Comparison of ENCODE assay signal across 8 cellular contexts in the genomic region with DNA sequence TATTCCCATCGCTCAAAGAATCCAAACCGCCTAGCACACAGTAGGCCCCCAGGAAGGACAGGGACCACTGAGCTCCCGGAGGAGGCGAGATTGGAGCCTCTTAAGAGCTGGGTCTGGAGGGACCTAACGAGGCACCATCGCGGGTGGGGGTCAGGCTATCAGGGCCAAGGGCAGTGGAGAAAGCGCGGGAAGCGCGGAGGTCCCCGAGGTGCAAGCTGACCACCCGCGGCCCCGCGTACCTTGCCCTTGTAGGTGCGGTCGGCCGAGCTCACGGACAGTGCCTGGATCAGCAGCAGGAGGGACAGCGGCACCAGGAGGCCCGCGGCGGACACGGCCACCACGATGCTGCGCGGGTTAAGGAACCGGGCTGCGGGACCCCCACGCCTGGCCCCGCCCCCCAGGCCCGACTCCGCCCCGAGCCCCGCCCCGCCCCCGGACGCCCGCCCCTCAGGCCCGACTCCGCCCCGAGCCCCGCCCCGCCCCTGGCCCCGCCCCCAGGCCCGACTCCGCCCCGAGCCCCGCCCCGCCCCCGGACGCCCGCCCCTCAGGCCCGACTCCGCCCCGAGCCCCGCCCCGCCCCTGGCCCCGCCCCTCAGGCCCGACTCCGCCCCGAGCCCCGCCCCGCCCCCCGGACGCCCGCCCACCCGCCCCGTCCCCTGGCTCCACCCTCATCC. TPM values are rescaled to one million over a fixed set of nuclear protein-coding genes. Genes with fewer than 3 reads are reported as not detected.
DNase-seq lines count a peak whose midpoint lies in the region; ATAC-seq and TF ChIP-seq lines count a peak whose summit lies in the region.

No MANE protein-coding gene starts in this region.

- ATAC-seq in stimulated activated memory B cell treated with anti-CD40 and anti-IgM and Interleukin-4, amounts not matched to agents 10 μg/mL and 1 μg/mL and 100 μg/mL, for 72 hours = no peak

- no peaks in the 10 kb centered on the region for H3K36me3 Mint-ChIP-seq in stimulated activated memory B cell treated with anti-CD40 and anti-IgM and Interleukin-4, amounts not matched to agents 10 μg/mL and 1 μg/mL and 100 μg/mL, for 72 hours

- H3K4me3 Mint-ChIP-seq in stimulated activated memory B cell treated with anti-CD40 and anti-IgM and Interleukin-4, amounts not matched to agents 10 μg/mL and 1 μg/mL and 100 μg/mL, for 72 hours = peak overlapping the region; percentile 83

- H3K4me3 ChIP-seq in hepatocyte = no peak overlapping the region
- no peak overlapping the region for H3K4me3 ChIP-seq in SJCRH30
- peak overlapping the region in 1 of 2 donors; percentile 10 for H3K4me3 ChIP-seq in ascending aorta

- 35% methylated on average over 16 of the region's 70 CpGs for WGBS in hepatocyte (ENCODE audit: low lambda C conversion rate, missing lambda C conversion rate)

- TF ChIP-seq CTCF in hepatocyte (IDR thresholded peaks at IDR 0.05; ENCODE audit: poor library complexity) (no peak), ascending aorta (IDR thresholded peaks at IDR 0.05) (no peak)

- peak; percentile 22 for DNase-seq in DMS53 (lab: John Stamatoyannopoulos, UW)
- no peak for DNase-seq in DMS53 treated with DMSO at 0.1 percent for 48 hours (lab: John Stamatoyannopoulos, UW; ENCODE audit: unreplicated experiment)
- DNase-seq in activated naive CD4-positive, alpha-beta T cell treated with Interleukin-2 at 50 U/mL for 16 hours = peak; percentile 30
- DNase-seq in hepatocyte (ENCODE audit: low spot score) = no peak
- no peak for DNase-seq in SJCRH30
- no peak for DNase-seq in ascending aorta (ENCODE audit: low spot score in 2 of 2)
- DNase-seq in NCI-H187 (lab: John Stamatoyannopoulos, UW) = no peak

- no peaks in the 10 kb centered on the region for H3K9me2 ChIP-seq in hepatocyte (replicated peaks; ENCODE audit: insufficient read depth)

- peak overlapping the region; percentile 89 for H3K4me2 ChIP-seq in hepatocyte

- no peaks in the 10 kb centered on the region for H3K9me3 ChIP-seq in hepatocyte (ENCODE audit: low read depth)
- H3K9me3 ChIP-seq in SJCRH30 (replicated peaks) = no peaks in the 10 kb centered on the region
- H3K9me3 ChIP-seq in ascending aorta = no peaks in the 10 kb centered on the region

- H3K36me3 ChIP-seq in hepatocyte (replicated peaks; ENCODE audit: insufficient read depth, low read depth) (no peaks in the 10 kb centered on the region), SJCRH30 (no peaks in the 10 kb centered on the region), ascending aorta (no peaks in the 10 kb centered on the region)

- no peaks in the 10 kb centered on the region for H3K27me3 Mint-ChIP-seq in stimulated activated memory B cell treated with anti-CD40 and anti-IgM and Interleukin-4, amounts not matched to agents 10 μg/mL and 1 μg/mL and 100 μg/mL, for 72 hours

- H2AFZ ChIP-seq in hepatocyte = peak overlapping the region; percentile 49

- H4K20me1 ChIP-seq in hepatocyte (ENCODE audit: insufficient read depth, poor library complexity, severe bottlenecking) = no peaks in the 10 kb centered on the region

- H3K4me1 Mint-ChIP-seq in stimulated activated memory B cell treated with anti-CD40 and anti-IgM and Interleukin-4, amounts not matched to agents 10 μg/mL and 1 μg/mL and 100 μg/mL, for 72 hours = peaks cover 59% of the 10 kb centered on the region

- H3K27me3 ChIP-seq in hepatocyte (no peaks in the 10 kb centered on the region), SJCRH30 (no peaks in the 10 kb centered on the region; the same call in 1 of the 2 replicates), ascending aorta (no peaks in the 10 kb centered on the region)

- H3K4me1 ChIP-seq in hepatocyte (ENCODE audit: insufficient read depth) (no peaks in the 10 kb centered on the region), SJCRH30 (no peaks in the 10 kb centered on the region), ascending aorta (no peaks in the 10 kb centered on the region)

- H3K27ac Mint-ChIP-seq in stimulated activated memory B cell treated with anti-CD40 and anti-IgM and Interleukin-4, amounts not matched to agents 10 μg/mL and 1 μg/mL and 100 μg/mL, for 72 hours = peak overlapping the region; percentile 42

- H3K9me3 Mint-ChIP-seq in stimulated activated memory B cell treated with anti-CD40 and anti-IgM and Interleukin-4, amounts not matched to agents 10 μg/mL and 1 μg/mL and 100 μg/mL, for 72 hours = peaks cover 7% of the 10 kb centered on the region

- intact Hi-C loops in ascending aorta (cut with DNase I) = no loop called here

- H3K79me2 ChIP-seq in hepatocyte = no peaks in the 10 kb centered on the region

- H3K27ac ChIP-seq in hepatocyte (no peak overlapping the region), SJCRH30 (no peak overlapping the region), ascending aorta (no peak overlapping the region)

RNA-seq across cellular contexts. Expression of gene ZDHHC19, which starts 3.9 kb away (rescaled TPM):
- total RNA-seq in hepatocyte (not detected in 2 replicates), ascending aorta (not detected)
- 0.77 and 0.79 TPM in 2 replicates for polyA plus RNA-seq in hepatocyte
- total RNA-seq in SJCRH30 (2014; rRNA removed; shearing (Covaris generic)) = not detected in 2 replicates

RNA-seq across cellular contexts. Expression of gene SLC51A, which starts 9.0 kb away (rescaled TPM):
- total RNA-seq in hepatocyte = 3.9 and 6.3 TPM in 2 replicates
- polyA plus RNA-seq in hepatocyte = 13.9 and 15.8 TPM in 2 replicates
- total RNA-seq in SJCRH30 (2014; rRNA removed; shearing (Covaris generic)) = not detected in 2 replicates
- total RNA-seq in ascending aorta = not detected

Comparison
In these comparisons a context has a peak if more than half of its experiments do, and no peak if none do; other contexts are left out.
1. DNase-seq: peak in DMS53 (single experiment) and activated naive CD4-positive, alpha-beta T cell treated with Interleukin-2 at 50 U/mL for 16 hours (single experiment); none in DMS53 treated with DMSO at 0.1 percent for 48 hours (single experiment), hepatocyte (single experiment), SJCRH30 (0 of 2), ascending aorta (0 of 2) and NCI-H187 (0 of 2).